1 cellular context compared by ENCODE assay signal in genomic region chr15:85000937-85001336, GRCh38.
A peak's percentile ranks its signal among the peaks of the same experiment; 100 is the strongest.
TF ChIP-seq lines count a peak whose summit lies in the region.

No MANE protein-coding gene starts in this region.

TF ChIP-seq in K562, 482 proteins besides CTCF, POLR2A, EP300 and RAD21:
- TF ChIP-seq ZNF24 (IDR thresholded peaks at IDR 0.05), result no peak
- 0 out of 2 replicates have a peak, but pooled peaks have one; percentile 9 for TF ChIP-seq ETV1 (tag; conservative IDR thresholded peaks at IDR 0.05; ENCODE audit: low read depth)
TF ChIP-seq in K562: peak in this region for 1.
